In genomic region chr17:66287911-66288310, GRCh38 we compare ENCODE assay signal across 16 cellular contexts. TPM values are rescaled to one million over a fixed set of nuclear protein-coding genes. Genes with fewer than 3 reads are reported as not detected.
DNase-seq lines count a peak whose midpoint lies in the region; ATAC-seq and TF ChIP-seq lines count a peak whose summit lies in the region.
"Had no signal": no experiment of that assay in that cellular context is flagged by ENCODE, and none has a peak within 500 bp of the region (broad histone marks: within the 10 kb centered on the region; RNA-seq: fewer than 3 reads in every experiment).

No MANE protein-coding gene starts in this region.

- H3K36me3 Mint-ChIP-seq in naive thymus-derived CD4-positive, alpha-beta T cell, result peaks cover 0 to 11% (median 0%) of the 10 kb centered on the region in 5 donors
- H3K36me3 Mint-ChIP-seq: CD14-positive monocyte had no signal

- H3K27ac ChIP-seq in right atrium auricular region, result no peak overlapping the region
- H3K27ac ChIP-seq in left ventricle myocardium inferior (replicated peaks), result no peak overlapping the region
- no peak overlapping the region for H3K27ac ChIP-seq in hepatocyte
- no peak overlapping the region for H3K27ac ChIP-seq in naive thymus-derived CD4-positive, alpha-beta T cell (ENCODE audit: low read depth, low read length)
- H3K27ac ChIP-seq in Karpas-422 (ENCODE audit: low read length), result no peak overlapping the region

- peak overlapping the region in 3 of 10 donors; percentile 6 to 79 (median 49) for H3K4me3 Mint-ChIP-seq in naive thymus-derived CD4-positive, alpha-beta T cell
- H3K4me3 Mint-ChIP-seq: CD14-positive monocyte had no signal

- WGBS in hepatocyte (ENCODE audit: low lambda C conversion rate, missing lambda C conversion rate), result 88% methylated on average over 2 of the region's 2 CpGs

- POLR2A ChIA-PET in naive thymus-derived CD4-positive, alpha-beta T cell (lab: Charles Lee), result interaction anchor here (0.7 to 4.7 kb wide), 3 partner anchors 9 to 47 kb away, joined by 4 to 22 read pairs (median 4); no protein-coding TSS in a partner anchor

- H3K9me3 Mint-ChIP-seq in naive thymus-derived CD4-positive, alpha-beta T cell, result no peaks in the 10 kb centered on the region

- DNase-seq in right atrium auricular region (ENCODE audit: low spot score) (peak; percentile 28), left ventricle myocardium inferior (no peak), hepatocyte (ENCODE audit: low spot score) (peak; percentile 41), Karpas-422 (no peak), NCI-H187 treated with DMSO at 0.1 percent for 48 hours (lab: John Stamatoyannopoulos, UW) (no peak)
- DNase-seq in naive thymus-derived CD4-positive, alpha-beta T cell, result no peak
- DNase-seq in activated CD4-positive, alpha-beta T cell treated with anti-CD3 and anti-CD28 coated beads, Interleukin-2, amount 50 U/mL, for 1 hour, result no peak
- no peak for DNase-seq in stimulated activated naive CD4-positive, alpha-beta T cell treated with Interleukin-2 at 50 U/mL for 16 hours (lab: John Stamatoyannopoulos, UW)
- DNase-seq: EL, NCI-H1417, NCI-H2029 treated with DMSO at 0.1 percent for 48 hours, NCI-H524, SIG-M5 had no signal

- H2AFZ ChIP-seq in hepatocyte (no peak overlapping the region), Karpas-422 (ENCODE audit: low read length) (no peak overlapping the region)

- H3K4me2 ChIP-seq in hepatocyte (no peak overlapping the region), Karpas-422 (ENCODE audit: low read depth, low read length, poor library complexity, severe bottlenecking) (no peak overlapping the region)

- H3K4me1 ChIP-seq in right atrium auricular region (no peaks in the 10 kb centered on the region), left ventricle myocardium inferior (no peaks in the 10 kb centered on the region), hepatocyte (ENCODE audit: insufficient read depth) (no peaks in the 10 kb centered on the region), Karpas-422 (ENCODE audit: low read length) (no peaks in the 10 kb centered on the region)
- H3K4me1 ChIP-seq in naive thymus-derived CD4-positive, alpha-beta T cell (ENCODE audit: control insufficient read depth in 2 of 2, insufficient read depth in 2 of 2, low read length in 2 of 2), result peaks cover 9 to 37% of the 10 kb centered on the region in 2 donors

- CTCF ChIA-PET in naive thymus-derived CD4-positive, alpha-beta T cell (lab: Charles Lee), result interaction anchor here (0.7 to 0.8 kb wide), 2 partner anchors 114 to 187 kb away, joined by 3 read pairs; no protein-coding TSS in a partner anchor

- intact Hi-C loops in left ventricle myocardium inferior (cut with micrococcal nuclease), result no loop called here
- intact Hi-C loops in naive thymus-derived CD4-positive, alpha-beta T cell (cut with micrococcal nuclease), result loop anchor here in 1 of 2 donors (2.0 kb wide), 1 partner anchor 43 kb away; no protein-coding TSS in a partner anchor

- no peaks in the 10 kb centered on the region for H3K27me3 ChIP-seq in right atrium auricular region
- peaks cover 3% of the 10 kb centered on the region for H3K27me3 ChIP-seq in left ventricle myocardium inferior (ENCODE audit: low read depth)
- H3K27me3 ChIP-seq in hepatocyte, result no peaks in the 10 kb centered on the region
- H3K27me3 ChIP-seq in naive thymus-derived CD4-positive, alpha-beta T cell (ENCODE audit: control insufficient read depth in 2 of 2, insufficient read depth in 2 of 2, low read length in 2 of 2), result no peaks in the 10 kb centered on the region
- H3K27me3 ChIP-seq in Karpas-422 (ENCODE audit: low read length), result no peaks in the 10 kb centered on the region

- no peak overlapping the region for H3K4me3 ChIP-seq in right atrium auricular region
- H3K4me3 ChIP-seq in left ventricle myocardium inferior, result no peak overlapping the region
- H3K4me3 ChIP-seq in hepatocyte, result no peak overlapping the region
- H3K4me3 ChIP-seq in naive thymus-derived CD4-positive, alpha-beta T cell (ENCODE audit: low read length), result no peak overlapping the region
- H3K4me3 ChIP-seq in Karpas-422 (ENCODE audit: low read length), result no peak overlapping the region

- H3K9me2 ChIP-seq in hepatocyte (replicated peaks; ENCODE audit: insufficient read depth), result no peaks in the 10 kb centered on the region
- H3K9me2 ChIP-seq in Karpas-422 (replicated peaks; ENCODE audit: insufficient read depth, low read length), result no peaks in the 10 kb centered on the region

- H3K79me2 ChIP-seq in hepatocyte (no peaks in the 10 kb centered on the region), Karpas-422 (ENCODE audit: low read length) (no peaks in the 10 kb centered on the region)

- peaks cover 0 to 5% (median 0%) of the 10 kb centered on the region in 5 donors for H3K27me3 Mint-ChIP-seq in naive thymus-derived CD4-positive, alpha-beta T cell

- no peaks in the 10 kb centered on the region for H3K9me3 ChIP-seq in right atrium auricular region
- H3K9me3 ChIP-seq in left ventricle myocardium inferior (replicated peaks), result no peaks in the 10 kb centered on the region
- H3K9me3 ChIP-seq in hepatocyte (ENCODE audit: low read depth), result no peaks in the 10 kb centered on the region
- H3K9me3 ChIP-seq in naive thymus-derived CD4-positive, alpha-beta T cell (ENCODE audit: control insufficient read depth in 2 of 3, low read length in 3 of 3), result no peaks in the 10 kb centered on the region
- H3K9me3 ChIP-seq in Karpas-422 (ENCODE audit: low read length), result no peaks in the 10 kb centered on the region

- H3K9ac ChIP-seq in Karpas-422 (ENCODE audit: low read length), result no peak overlapping the region

- H3K36me3 ChIP-seq in right atrium auricular region, result no peaks in the 10 kb centered on the region
- H3K36me3 ChIP-seq in left ventricle myocardium inferior, result no peaks in the 10 kb centered on the region
- H3K36me3 ChIP-seq in hepatocyte (replicated peaks; ENCODE audit: insufficient read depth, low read depth), result no peaks in the 10 kb centered on the region
- no peaks in the 10 kb centered on the region for H3K36me3 ChIP-seq in naive thymus-derived CD4-positive, alpha-beta T cell (ENCODE audit: control insufficient read depth in 2 of 3, insufficient read depth in 3 of 3, low read length in 3 of 3)
- no peaks in the 10 kb centered on the region for H3K36me3 ChIP-seq in Karpas-422 (ENCODE audit: insufficient read depth, low read length)

- peak overlapping the region in 8 of 9 donors; percentile 3 to 93 (median 84) for H3K27ac Mint-ChIP-seq in naive thymus-derived CD4-positive, alpha-beta T cell

- ATAC-seq in naive thymus-derived CD4-positive, alpha-beta T cell, result no peak

- no peaks in the 10 kb centered on the region for H4K20me1 ChIP-seq in hepatocyte (ENCODE audit: insufficient read depth, poor library complexity, severe bottlenecking)
- H4K20me1 ChIP-seq in Karpas-422 (ENCODE audit: insufficient read depth, low read depth, low read length), result no peaks in the 10 kb centered on the region

- H3K4me1 Mint-ChIP-seq in naive thymus-derived CD4-positive, alpha-beta T cell, result peaks cover 23 to 64% (median 42%) of the 10 kb centered on the region in 7 donors

- TF ChIP-seq CTCF in right atrium auricular region (IDR thresholded peaks at IDR 0.05) (no peak), left ventricle myocardium inferior (IDR thresholded peaks at IDR 0.05; ENCODE audit: borderline replicate concordance) (no peak), hepatocyte (IDR thresholded peaks at IDR 0.05; ENCODE audit: poor library complexity) (no peak)

RNA-seq across cellular contexts. Expression of gene PRKCA, which starts 14.5 kb away (rescaled TPM):
- 1 to 10 TPM; 6.4 to 6.6 TPM for total RNA-seq in right atrium auricular region
- 5.6 TPM for total RNA-seq in left ventricle myocardium inferior
- 16.7 and 18.5 TPM in 2 replicates for total RNA-seq in hepatocyte
- polyA plus RNA-seq in hepatocyte, result 5.9 and 7.3 TPM in 2 replicates
- 100 to 1,000 TPM in 4 of 5 experiments, 10 to 100 TPM in 1; 94.1 to 186 (median 154) TPM for total RNA-seq in naive thymus-derived CD4-positive, alpha-beta T cell
- polyA plus RNA-seq in naive thymus-derived CD4-positive, alpha-beta T cell, result 1 to 10 TPM; 4.1 to 4.9 TPM
- 4.3 and 4.4 TPM in 2 replicates for total RNA-seq in Karpas-422 (2014; rRNA removed; shearing (Covaris generic); ENCODE audit: low replicate concordance)

RNA-seq across cellular contexts. Expression of gene APOH, which starts 58.7 kb away (rescaled TPM):
- not detected for total RNA-seq in right atrium auricular region
- not detected for total RNA-seq in left ventricle myocardium inferior
- 449 and 502 TPM in 2 replicates for total RNA-seq in hepatocyte
- 202 and 374 TPM in 2 replicates for polyA plus RNA-seq in hepatocyte
- not detected for total RNA-seq in naive thymus-derived CD4-positive, alpha-beta T cell
- not detected for polyA plus RNA-seq in naive thymus-derived CD4-positive, alpha-beta T cell
- total RNA-seq in Karpas-422 (2014; rRNA removed; shearing (Covaris generic); ENCODE audit: low replicate concordance), result not detected in 2 replicates
- total RNA-seq: H4, RPMI7951 had no signal
- polyA plus RNA-seq: CD14-positive monocyte had no signal

Comparison
In these comparisons a context has a peak if more than half of its experiments do, and no peak if none do; other contexts are left out.
1. DNase-seq: peak in right atrium auricular region (single experiment) and hepatocyte (single experiment); none in left ventricle myocardium inferior (single experiment), naive thymus-derived CD4-positive, alpha-beta T cell (0 of 9), activated CD4-positive, alpha-beta T cell treated with anti-CD3 and anti-CD28 coated beads, Interleukin-2, amount 50 U/mL, for 1 hour (single experiment), Karpas-422 (single experiment), stimulated activated naive CD4-positive, alpha-beta T cell treated with Interleukin-2 at 50 U/mL for 16 hours (single experiment) and NCI-H187 treated with DMSO at 0.1 percent for 48 hours (single experiment).
2. RNA of gene APOH, which starts 58.7 kb away (total RNA-seq): 449 to 502 TPM in hepatocyte; not detected in right atrium auricular region, not detected in left ventricle myocardium inferior (single experiment), not detected in naive thymus-derived CD4-positive, alpha-beta T cell and not detected in Karpas-422; every median in the first group is over 100 times any median in the second.